Comparison of ENCODE assay signal across 26 cellular contexts in the genomic region with DNA sequence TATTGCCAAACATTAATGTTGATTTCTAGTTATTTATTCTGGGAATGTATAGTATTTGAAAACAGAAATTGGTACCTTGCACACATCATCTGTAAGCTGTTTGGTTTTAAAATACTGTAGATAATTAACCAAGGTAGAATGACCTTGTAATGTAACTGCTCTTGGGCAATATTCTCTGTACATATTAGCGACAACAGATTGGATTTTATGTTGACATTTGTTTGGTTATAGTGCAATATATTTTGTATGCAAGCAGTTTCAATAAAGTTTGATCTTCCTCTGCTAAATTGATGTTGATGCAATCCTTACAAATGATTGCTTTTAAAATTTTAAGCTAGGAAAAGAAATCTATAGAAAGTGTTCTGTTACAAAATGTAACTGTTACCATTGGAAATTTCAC. TPM values are rescaled to one million over a fixed set of nuclear protein-coding genes. Genes with fewer than 3 reads are reported as not detected.
"Had no signal": no experiment of that assay in that cellular context is flagged by ENCODE, and none has a peak within 500 bp of the region (broad histone marks: within the 10 kb centered on the region; RNA-seq: fewer than 3 reads in every experiment).

No MANE protein-coding gene starts in this region.

- H3K36me3 Mint-ChIP-seq: IgD-negative memory B cell had no signal

- H3K9me3 Mint-ChIP-seq: activated CD4-positive, alpha-beta memory T cell treated with anti-CD3 and anti-CD28 coated beads for 36 hours; activated CD4-positive, alpha-beta T cell treated with anti-CD3 and anti-CD28 coated beads, Interleukin-2, amount 10 ng/mL, durations not matched to agents 7 days and 5 days; activated naive CD4-positive, alpha-beta T cell treated with anti-CD3 and anti-CD28 coated beads, Interleukin-2, amount 50 U/mL, for 72 hours; activated T-cell treated with anti-CD3 and anti-CD28 coated beads, Interleukin-2, amount 50 U/mL, for 4 hours; IgD-negative memory B cell had no signal

- DNase-seq: activated CD4-positive, alpha-beta memory T cell treated with anti-CD3 and anti-CD28 coated beads for 36 hours; activated CD4-positive, alpha-beta T cell treated with anti-CD3 and anti-CD28 coated beads, Interleukin-2, amount 10 ng/mL, durations not matched to agents 7 days and 5 days; activated CD4-positive, CD25-positive, alpha-beta regulatory T cell; activated CD8-positive, alpha-beta memory T cell treated with anti-CD3 and anti-CD28 coated beads for 24 hours; activated effector memory CD4-positive, alpha-beta T cell treated with anti-CD3 and anti-CD28 coated beads, Interleukin-2, amount 50 U/mL, for 16 hours; activated naive CD4-positive, alpha-beta T cell treated with Interleukin-2 at 50 U/mL for 16 hours; activated T-cell treated with anti-CD3 and anti-CD28 coated beads, Interleukin-2, amount 50 U/mL, for 4 hours; amygdala; brain microvascular endothelial cell; KG1; NCI-H1092; NCI-H1417; NCI-H1930; NCI-H2171 treated with DMSO at 0.1 percent for 48 hours; NCI-H510A treated with DMSO at 0.1 percent for 48 hours; PC-3; SHP77 treated with DMSO at 0.1 percent for 48 hours; T-helper 17 cell; T-helper 9 cell had no signal

- ATAC-seq: activated naive CD4-positive, alpha-beta T cell treated with anti-CD3 and anti-CD28 coated beads, Interleukin-2, amount 50 U/mL, for 72 hours; activated T-cell treated with anti-CD3 and anti-CD28 coated beads, Interleukin-2, amount 50 U/mL, for 4 hours; PC-3; T-helper 17 cell had no signal

- H3K4me1 Mint-ChIP-seq: activated CD4-positive, alpha-beta T cell treated with anti-CD3 and anti-CD28 coated beads, Interleukin-2, amount 10 ng/mL, durations not matched to agents 7 days and 5 days; IgD-negative memory B cell; T-helper 17 cell had no signal

- H3K4me3 Mint-ChIP-seq: activated CD4-positive, alpha-beta memory T cell treated with anti-CD3 and anti-CD28 coated beads for 36 hours; activated CD4-positive, alpha-beta T cell treated with anti-CD3 and anti-CD28 coated beads, Interleukin-2, amount 10 ng/mL, durations not matched to agents 7 days and 5 days; activated T-cell treated with anti-CD3 and anti-CD28 coated beads, Interleukin-2, amount 50 U/mL, for 4 hours; IgD-negative memory B cell; T-helper 17 cell had no signal

- FAIRE-seq: TTC549 had no signal

- H3K27ac Mint-ChIP-seq: activated CD4-positive, alpha-beta memory T cell treated with anti-CD3 and anti-CD28 coated beads for 36 hours; activated CD4-positive, alpha-beta T cell treated with anti-CD3 and anti-CD28 coated beads, Interleukin-2, amount 10 ng/mL, durations not matched to agents 7 days and 5 days; activated naive CD4-positive, alpha-beta T cell treated with anti-CD3 and anti-CD28 coated beads, Interleukin-2, amount 50 U/mL, for 72 hours; IgD-negative memory B cell; T-helper 17 cell had no signal

- H3K27me3 Mint-ChIP-seq: activated CD4-positive, alpha-beta memory T cell treated with anti-CD3 and anti-CD28 coated beads for 36 hours; activated CD4-positive, alpha-beta T cell treated with anti-CD3 and anti-CD28 coated beads, Interleukin-2, amount 10 ng/mL, durations not matched to agents 7 days and 5 days; IgD-negative memory B cell; T-helper 17 cell had no signal

RNA-seq across cellular contexts. Expression of a gene that starts 30.8 kb away (rescaled TPM):
- total RNA-seq: activated CD4-positive, alpha-beta memory T cell treated with anti-CD3 and anti-CD28 coated beads for 36 hours; activated CD4-positive, alpha-beta T cell treated with anti-CD3 and anti-CD28 coated beads, Interleukin-2, amount 10 ng/mL, durations not matched to agents 7 days and 5 days; activated T-cell treated with anti-CD3 and anti-CD28 coated beads, Interleukin-2, amount 50 U/mL, for 4 hours; cardiac septum; LHCN-M2; M059J; PC-3; SK-MEL-5; T-helper 17 cell had no signal
